ENCODE assay signal across 28 cellular contexts in the genomic region with DNA sequence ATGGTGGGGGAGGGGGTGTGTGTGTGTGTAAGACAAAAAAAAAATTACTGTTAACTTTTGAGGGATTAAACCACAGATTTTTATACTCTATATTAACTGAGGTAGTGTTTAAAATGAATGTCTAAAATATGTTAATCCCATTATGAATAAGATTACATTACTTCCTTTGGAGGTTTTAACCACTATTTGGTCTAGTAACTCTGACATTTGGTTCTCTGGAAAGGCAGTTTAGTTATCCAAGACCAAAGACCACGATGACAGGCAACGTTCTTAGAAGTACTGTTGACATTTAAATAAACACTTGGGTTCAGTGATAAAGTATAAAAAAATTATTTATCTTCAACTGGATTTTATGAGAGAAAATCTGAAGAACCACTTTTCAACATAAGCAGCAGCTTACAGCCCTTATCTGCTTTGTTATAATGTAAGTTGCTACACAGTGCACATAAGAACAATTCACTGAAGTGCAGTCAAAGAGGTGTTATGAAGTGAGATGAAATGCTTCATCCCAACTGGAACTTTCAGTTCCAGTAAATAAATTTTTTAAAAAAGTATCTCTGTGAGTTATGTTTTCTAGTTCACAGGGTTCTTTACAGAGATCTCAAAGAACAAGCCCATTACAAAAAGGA.
"Had no signal": no experiment of that assay in that cellular context is flagged by ENCODE, and none has a peak within 500 bp of the region (broad histone marks: within the 10 kb centered on the region; RNA-seq: fewer than 3 reads in every experiment).

No MANE protein-coding gene starts in this region.

- H3K27ac ChIP-seq: body of pancreas, colonic mucosa, gastroesophageal sphincter, hepatocyte, neural progenitor cell, parathyroid adenoma, psoas muscle, spleen, thoracic aorta, vagina had no signal

- H3K4me3 ChIP-seq: body of pancreas, colonic mucosa, gastroesophageal sphincter, hepatocyte, neural progenitor cell, psoas muscle, spleen, thoracic aorta, vagina had no signal

- DNase-seq: activated CD4-positive, alpha-beta T cell treated with anti-CD3 and anti-CD28 coated beads for 36 hours; activated CD4-positive, CD25-positive, alpha-beta regulatory T cell; activated CD8-positive, alpha-beta memory T cell treated with anti-CD3 and anti-CD28 coated beads for 24 hours; activated gamma-delta T cell treated with Interleukin-2 at 50 U/mL for 16 hours; activated naive CD4-positive, alpha-beta T cell treated with anti-CD3 and anti-CD28 coated beads, Interleukin-2, amount 50 U/mL, for 16 hours; anterior cingulate cortex; body of pancreas; cerebellar nuclear complex; colonic mucosa; effector memory CD4-positive, alpha-beta T cell; erythroblast; left colon; mesenchymal stem cell; natural killer cell; occipital lobe; psoas muscle; right cardiac atrium; spleen; T-helper 1 cell; trophoblast cell had no signal

- H3K27ac Mint-ChIP-seq: activated CD4-positive, alpha-beta T cell treated with anti-CD3 and anti-CD28 coated beads for 36 hours; neural progenitor cell; stimulated activated naive CD8-positive, alpha-beta T cell treated with anti-CD3 and anti-CD28 coated beads, Interleukin-15, Interleukin-2, amounts not matched to agents 100 ng/mL and 50 ng/mL, for 24 hours had no signal

- H3K27me3 Mint-ChIP-seq: activated CD4-positive, alpha-beta T cell treated with anti-CD3 and anti-CD28 coated beads for 36 hours; stimulated activated naive CD8-positive, alpha-beta T cell treated with anti-CD3 and anti-CD28 coated beads, Interleukin-15, Interleukin-2, amounts not matched to agents 100 ng/mL and 50 ng/mL, for 24 hours had no signal

- FAIRE-seq: keratinocyte had no signal

- H3K9me3 ChIP-seq: body of pancreas, colonic mucosa, gastroesophageal sphincter, psoas muscle, spleen, thoracic aorta, vagina had no signal

- H3K4me1 Mint-ChIP-seq: natural killer cell, neural progenitor cell had no signal

- H3K4me3 Mint-ChIP-seq: activated CD4-positive, alpha-beta T cell treated with anti-CD3 and anti-CD28 coated beads for 36 hours; natural killer cell; neural progenitor cell; stimulated activated naive CD8-positive, alpha-beta T cell treated with anti-CD3 and anti-CD28 coated beads, Interleukin-15, Interleukin-2, amounts not matched to agents 100 ng/mL and 50 ng/mL, for 24 hours had no signal

- ATAC-seq: activated CD4-positive, alpha-beta T cell treated with anti-CD3 and anti-CD28 coated beads for 36 hours; body of pancreas; gastroesophageal sphincter; left colon; natural killer cell; psoas muscle; right cardiac atrium had no signal

- H3K4me1 ChIP-seq: body of pancreas, colonic mucosa, gastroesophageal sphincter, neural progenitor cell, parathyroid adenoma, psoas muscle, spleen, vagina had no signal

- H3K27me3 ChIP-seq: body of pancreas, colonic mucosa, gastroesophageal sphincter, hepatocyte, neural progenitor cell, spleen, vagina had no signal
